ENCODE assay signal across 9 cellular contexts in genomic region chr10:93462881-93463280, GRCh38. TPM values are rescaled to one million over a fixed set of nuclear protein-coding genes. Genes with fewer than 3 reads are reported as not detected.
A peak's percentile ranks its signal among the peaks of the same experiment; 100 is the strongest.
DNase-seq lines count a peak whose midpoint lies in the region; ATAC-seq, FAIRE-seq and TF ChIP-seq lines count a peak whose summit lies in the region.
"Had no signal": no experiment of that assay in that cellular context is flagged by ENCODE, and none has a peak within 500 bp of the region (broad histone marks: within the 10 kb centered on the region; RNA-seq: fewer than 3 reads in every experiment).

No MANE protein-coding gene starts in this region.

- intact Hi-C loops in K562 (cut with micrococcal nuclease) = no loop called here

- DNase-seq in CD4-positive, CD25-positive, alpha-beta regulatory T cell = peak in 2 of 3 donors; percentile 9 to 80
- DNase-seq in NCI-H2029 treated with DMSO at 0.1 percent for 48 hours (lab: John Stamatoyannopoulos, UW) (peak; percentile 61), K562 (ENCODE audit: extremely low read depth in 1 of 4, low spot score in 3 of 4) (no peak), nephron progenitor cell (no peak), RKO (ENCODE audit: low spot score) (no peak), T-helper 9 cell (no peak), cortex of kidney (lab: John Stamatoyannopoulos, UW) (no peak), Kasumi-1 (lab: John Stamatoyannopoulos, UW) (no peak)

- no peak for TF ChIP-seq EP300 in K562 (IDR thresholded peaks at IDR 0.05; ENCODE audit: low read length)

- peaks cover 8 to 17% (median 10%) of the 10 kb centered on the region in 4 donors for H3K4me1 Mint-ChIP-seq in CD4-positive, CD25-positive, alpha-beta regulatory T cell
- H3K4me1 Mint-ChIP-seq in nephron progenitor cell = peaks cover 56% of the 10 kb centered on the region

- peaks cover 8% of the 10 kb centered on the region for H3K4me1 ChIP-seq in CD4-positive, CD25-positive, alpha-beta regulatory T cell (ENCODE audit: control insufficient read depth, insufficient read depth, low read length, poor library complexity, severe bottlenecking)
- no peaks in the 10 kb centered on the region; a peak in 1 of 5 replicates for H3K4me1 ChIP-seq in K562 (replicated peaks in 1 of 2; ENCODE audit: control insufficient read depth in 2 of 2, insufficient read depth in 2 of 2, low read length in 2 of 2)

- H3K4me2 ChIP-seq in K562 (ENCODE audit: insufficient read depth, low read length) = no peak overlapping the region

- H3K9me1 ChIP-seq in K562 (ENCODE audit: control insufficient read depth, insufficient read depth, low read length) = no peaks in the 10 kb centered on the region

- peak overlapping the region; percentile 33 for H3K27ac ChIP-seq in CD4-positive, CD25-positive, alpha-beta regulatory T cell (ENCODE audit: insufficient read depth, low read length, poor library complexity, severe bottlenecking)
- no peak overlapping the region for H3K27ac ChIP-seq in K562 (ENCODE audit: extremely low read depth, low read depth, low read length)

- FAIRE-seq in K562 (lab: Jason Lieb, UNC) = no peak

- POLR2A ChIA-PET in K562 (lab: Yijun Ruan, JAX) = no interaction called here

- H2AFZ ChIP-seq in K562 (ENCODE audit: low read depth, low read length) = no peak overlapping the region

- H3K9ac ChIP-seq in K562 (ENCODE audit: insufficient read depth in 1 of 2, low read depth in 2 of 2, low read length in 2 of 2) = no peak overlapping the region

- no TSS peak for BruUV-seq in K562 (replicated peaks; lab: Mats Ljungman, UMichigan)

- H3K79me2 ChIP-seq in K562 (ENCODE audit: control insufficient read depth, insufficient read depth, low read length) = no peaks in the 10 kb centered on the region

- H3K9me3 Mint-ChIP-seq in CD4-positive, CD25-positive, alpha-beta regulatory T cell = no peaks in the 10 kb centered on the region
- no peaks in the 10 kb centered on the region for H3K9me3 Mint-ChIP-seq in nephron progenitor cell
- H3K9me3 Mint-ChIP-seq: IgD-negative memory B cell had no signal

- TF ChIP-seq POLR2A in K562 (conservative IDR thresholded peaks at IDR 0.05) = no peak

- no peaks in the 10 kb centered on the region for H3K27me3 ChIP-seq in CD4-positive, CD25-positive, alpha-beta regulatory T cell (ENCODE audit: control insufficient read depth, insufficient read depth, low read length)
- H3K27me3 ChIP-seq in K562 (ENCODE audit: control insufficient read depth in 2 of 2, insufficient read depth in 2 of 2, low read length in 2 of 2) = peaks cover 0 to 12% of the 10 kb centered on the region in 2 experiments; a peak in 2 of 5 replicates

- in situ Hi-C loops in K562 (cut with MboI) = no loop called here

- H3K36me3 ChIP-seq in CD4-positive, CD25-positive, alpha-beta regulatory T cell (ENCODE audit: control insufficient read depth, insufficient read depth, low read length) = no peaks in the 10 kb centered on the region
- no peaks in the 10 kb centered on the region for H3K36me3 ChIP-seq in K562 (ENCODE audit: control insufficient read depth, insufficient read depth, low read length)

- no peak for TF ChIP-seq CTCF in K562 (IDR thresholded peaks at IDR 0.05 in 2 of 3, conservative IDR thresholded peaks at IDR 0.05 in 1 of 3; ENCODE audit: insufficient read depth in 2 of 3, low read depth in 1 of 3, low read length in 3 of 3)
- no peak for TF ChIP-seq CTCF in nephron progenitor cell (IDR thresholded peaks at IDR 0.05)

- H3K36me3 Mint-ChIP-seq in CD4-positive, CD25-positive, alpha-beta regulatory T cell = no peaks in the 10 kb centered on the region
- peaks cover 8% of the 10 kb centered on the region for H3K36me3 Mint-ChIP-seq in nephron progenitor cell (ENCODE audit: low read depth)

- peaks cover 4% of the 10 kb centered on the region for H3K27me3 Mint-ChIP-seq in CD4-positive, CD25-positive, alpha-beta regulatory T cell
- no peaks in the 10 kb centered on the region for H3K27me3 Mint-ChIP-seq in nephron progenitor cell (ENCODE audit: low read depth, poor library complexity)
- H3K27me3 Mint-ChIP-seq: IgD-negative memory B cell had no signal

- H3K4me3 Mint-ChIP-seq in CD4-positive, CD25-positive, alpha-beta regulatory T cell = peak overlapping the region in 2 of 4 donors; percentile 29 to 48
- H3K4me3 Mint-ChIP-seq in nephron progenitor cell = peak overlapping the region; percentile 54
- H3K4me3 Mint-ChIP-seq: IgD-negative memory B cell had no signal

- H4K20me1 ChIP-seq in K562 (replicated peaks; ENCODE audit: control insufficient read depth, insufficient read depth, low read length) = no peaks in the 10 kb centered on the region

- peak overlapping the region; percentile 48 for H3K4me3 ChIP-seq in CD4-positive, CD25-positive, alpha-beta regulatory T cell (ENCODE audit: low read depth, low read length)
- H3K4me3 ChIP-seq in K562 = no peak overlapping the region

- CTCF ChIA-PET in K562 (lab: Yijun Ruan, JAX; ENCODE audit: low intra/inter-chr PET ratio) = interaction anchor here (0.7 kb wide), 1 partner anchor 558 kb away, joined by 3 read pairs; no protein-coding TSS in a partner anchor

- H3K9me3 ChIP-seq in CD4-positive, CD25-positive, alpha-beta regulatory T cell (ENCODE audit: control insufficient read depth in 2 of 2, low read length in 2 of 2) = no peaks in the 10 kb centered on the region
- H3K9me3 ChIP-seq in K562 (replicated peaks; ENCODE audit: control insufficient read depth, insufficient read depth, low read depth, low read length) = no peaks in the 10 kb centered on the region

- WGBS in K562 (ENCODE audit: insufficient coverage, low coverage, missing lambda C conversion rate) = 25% methylated on average over 9 of the region's 9 CpGs

- peak; percentile 64 to 71 for ATAC-seq in CD4-positive, CD25-positive, alpha-beta regulatory T cell (ENCODE audit: low read depth in 2 of 2)
- no peak for ATAC-seq in K562

- H3K27ac Mint-ChIP-seq in CD4-positive, CD25-positive, alpha-beta regulatory T cell = peak overlapping the region; percentile 28 to 85 (median 51)
- H3K27ac Mint-ChIP-seq in nephron progenitor cell = peak overlapping the region; percentile 90

- TF ChIP-seq RAD21 in K562 (CRISPR knock-in tag; conservative IDR thresholded peaks at IDR 0.05 in 1 of 2, IDR thresholded peaks at IDR 0.05 in 1 of 2) = no peak

TF ChIP-seq in K562, 482 proteins besides CTCF, POLR2A, EP300 and RAD21 (continues in another document):
- peak; percentile 67 for TF ChIP-seq PKNOX1 (IDR thresholded peaks at IDR 0.05)

RNA-seq across cellular contexts. Expression of gene MYOF, which starts 19.3 kb away (rescaled TPM):
- 1.0 TPM for total RNA-seq in CD4-positive, CD25-positive, alpha-beta regulatory T cell
- under 1 TPM; 0.23 to 0.56 (median 0.39) TPM for polyA plus RNA-seq in CD4-positive, CD25-positive, alpha-beta regulatory T cell
- not detected in 2 replicates for total RNA-seq in K562 (2011; cell fraction: chromatin; rRNA removed; ENCODE audit: low replicate concordance)
- total RNA-seq in K562 (2011; cell fraction: nucleolus; rRNA removed) = under 0.01 TPM in 1 of 2 replicates, not detected in the other
- total RNA-seq in K562 (2011; cell fraction: nucleoplasm; rRNA removed) = not detected in 2 replicates
- not detected in 2 replicates for total RNA-seq in K562 (2014; rRNA removed)
- total RNA-seq in K562 (2014; rRNA removed; fragmentation: Illumina TruSeq; extraction: Trizol) = not detected in 2 replicates
- not detected in 2 replicates for total RNA-seq in K562 (2015; rRNA removed; fragmentation: Illumina TruSeq; extraction: Trizol)
- total RNA-seq in K562 (2021) = 0.27 and 0.67 TPM in 2 replicates
- polyA plus RNA-seq in K562 (2011; rRNA removed) = 0.06 TPM in 1 of 2 replicates, not detected in the other
- 0.03 TPM in 1 of 2 replicates, not detected in the other for polyA plus RNA-seq in K562 (2011; cell fraction: cytosol; rRNA removed)
- 0.10 TPM in 1 of 2 replicates, not detected in the other for polyA plus RNA-seq in K562 (2011; cell fraction: nucleus; rRNA removed)
- polyA plus RNA-seq in K562 (2012) = 0.07 TPM in 1 of 2 replicates, not detected in the other
- polyA plus RNA-seq in K562 (2014; fragmentation: Illumina TruSeq; extraction: Trizol) = not detected in 2 replicates
- polyA plus RNA-seq in K562 (2014; fragmentation: Nextera tagmentation; extraction: Ambion mirVana) = not detected
- polyA plus RNA-seq in K562 (2014; rRNA removed) = not detected in 2 replicates
- polyA minus RNA-seq in K562 (2011; rRNA and poly(A)+ RNA removed) = 0.03 and 0.04 TPM in 2 replicates
- polyA minus RNA-seq in K562 (2011; cell fraction: cytosol; rRNA and poly(A)+ RNA removed) = 0.38 and 0.64 TPM in 2 replicates
- polyA minus RNA-seq in K562 (2011; cell fraction: nucleus; rRNA and poly(A)+ RNA removed) = 0.11 and 0.27 TPM in 2 replicates
- polyA plus RNA-seq: IgD-negative memory B cell had no signal

RNA-seq across cellular contexts. Expression of gene CEP55, which starts 33.5 kb away (rescaled TPM):
- 4.6 TPM for total RNA-seq in CD4-positive, CD25-positive, alpha-beta regulatory T cell
- polyA plus RNA-seq in CD4-positive, CD25-positive, alpha-beta regulatory T cell = 1 to 10 TPM; 3.1 to 5.0 (median 4.5) TPM
- 8.6 and 27.1 TPM in 2 replicates for total RNA-seq in K562 (2011; cell fraction: chromatin; rRNA removed; ENCODE audit: low replicate concordance)
- 4.5 and 7.1 TPM in 2 replicates for total RNA-seq in K562 (2011; cell fraction: nucleolus; rRNA removed)
- 9.2 and 14.7 TPM in 2 replicates for total RNA-seq in K562 (2011; cell fraction: nucleoplasm; rRNA removed)
- total RNA-seq in K562 (2014; rRNA removed) = 18.1 TPM in 2 replicates
- total RNA-seq in K562 (2014; rRNA removed; fragmentation: Illumina TruSeq; extraction: Trizol) = 27.0 and 31.5 TPM in 2 replicates
- total RNA-seq in K562 (2015; rRNA removed; fragmentation: Illumina TruSeq; extraction: Trizol) = 27.8 and 32.5 TPM in 2 replicates
- total RNA-seq in K562 (2021) = 15.8 and 16.7 TPM in 2 replicates
- polyA plus RNA-seq in K562 (2011; rRNA removed) = 20.3 and 25.2 TPM in 2 replicates
- 4.6 and 8.9 TPM in 2 replicates for polyA plus RNA-seq in K562 (2011; cell fraction: cytosol; rRNA removed)
- 5.1 and 7.4 TPM in 2 replicates for polyA plus RNA-seq in K562 (2011; cell fraction: nucleus; rRNA removed)
- 13.7 and 13.8 TPM in 2 replicates for polyA plus RNA-seq in K562 (2012)
- polyA plus RNA-seq in K562 (2014; fragmentation: Illumina TruSeq; extraction: Trizol) = 18.3 and 23.4 TPM in 2 replicates
- polyA plus RNA-seq in K562 (2014; fragmentation: Nextera tagmentation; extraction: Ambion mirVana) = 1 to 10 TPM; 4.4 to 5.6 TPM
- 14.0 and 15.2 TPM in 2 replicates for polyA plus RNA-seq in K562 (2014; rRNA removed)
- polyA minus RNA-seq in K562 (2011; rRNA and poly(A)+ RNA removed) = 19.7 and 21.8 TPM in 2 replicates
- polyA minus RNA-seq in K562 (2011; cell fraction: cytosol; rRNA and poly(A)+ RNA removed) = 7.2 and 8.6 TPM in 2 replicates
- 3.1 and 5.8 TPM in 2 replicates for polyA minus RNA-seq in K562 (2011; cell fraction: nucleus; rRNA and poly(A)+ RNA removed)

Comparison
In these comparisons a context has a peak if more than half of its experiments do, and no peak if none do; other contexts are left out.
1. DNase-seq: peak in CD4-positive, CD25-positive, alpha-beta regulatory T cell (2 of 3) and NCI-H2029 treated with DMSO at 0.1 percent for 48 hours (single experiment); none in K562 (0 of 4), nephron progenitor cell (single experiment), RKO (single experiment), T-helper 9 cell (single experiment), cortex of kidney (single experiment) and Kasumi-1 (0 of 2).